In the genomic region with DNA sequence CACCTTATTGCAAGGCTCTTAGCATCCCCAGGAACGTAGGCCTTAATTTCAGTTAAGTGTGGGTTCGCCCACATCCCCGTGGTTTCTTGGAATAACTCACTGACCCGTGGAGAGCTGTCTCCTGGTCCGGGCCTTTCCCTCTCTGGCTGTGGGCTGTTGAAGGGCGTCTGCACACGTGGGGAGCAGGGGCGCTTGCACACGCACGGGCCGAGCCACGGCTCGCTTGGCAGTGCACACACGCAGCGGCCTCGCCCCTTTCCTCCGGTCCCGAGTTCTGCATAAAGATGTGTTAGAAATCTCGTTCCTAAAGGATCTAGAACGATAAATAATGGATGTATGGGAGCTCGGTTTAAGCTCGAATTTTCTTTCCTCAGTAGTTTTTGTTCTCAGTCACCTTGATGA, we compare ENCODE assay signal across 8 cellular contexts.
DNase-seq lines count a peak whose midpoint lies in the region; ATAC-seq, FAIRE-seq and TF ChIP-seq lines count a peak whose summit lies in the region.

No MANE protein-coding gene starts in this region.

- H3K27ac ChIP-seq in body of pancreas (peak overlapping the region in 3 of 4 donors; percentile 41 to 73 (median 65)), keratinocyte (ENCODE audit: control insufficient read depth, insufficient read depth, low read length) (peak overlapping the region; percentile 79), smooth muscle cell (ENCODE audit: low read depth) (no peak overlapping the region)

- intact Hi-C loops in body of pancreas (cut with DNase I) = no loop called here

- H3K79me2 ChIP-seq in keratinocyte (ENCODE audit: control insufficient read depth, insufficient read depth, low read length) (peaks cover 18% of the 10 kb centered on the region), smooth muscle cell (ENCODE audit: low read depth) (peaks cover 12% of the 10 kb centered on the region)

- WGBS in body of pancreas, 2 donors = 42 to 58% methylated on average over 22 of the region's 22 CpGs
- WGBS in smooth muscle cell (ENCODE audit: low lambda C conversion rate) = 8% methylated on average over 22 of the region's 22 CpGs

- TF ChIP-seq CTCF in body of pancreas (IDR thresholded peaks at IDR 0.05) (no peak), keratinocyte (optimal IDR thresholded peaks at IDR 0.05 in 1 of 3, IDR thresholded peaks at IDR 0.05 in 1 of 3, conservative IDR thresholded peaks at IDR 0.05 in 1 of 3; ENCODE audit: extremely low read depth in 1 of 3, insufficient read depth in 2 of 3, low read length in 3 of 3) (no peak), smooth muscle cell (IDR thresholded peaks at IDR 0.05; ENCODE audit: borderline replicate concordance, insufficient read depth, poor library complexity, severe bottlenecking) (no peak)

- H2AFZ ChIP-seq in keratinocyte (ENCODE audit: control insufficient read depth, low read length) (peak overlapping the region; percentile 78), smooth muscle cell (ENCODE audit: low read depth) (peak overlapping the region; percentile 59)

- FAIRE-seq in keratinocyte (lab: Jason Lieb, UNC) = no peak

- H3K27me3 ChIP-seq in body of pancreas (no peaks in the 10 kb centered on the region), keratinocyte (ENCODE audit: control insufficient read depth, extremely low read depth, insufficient read depth, low read length) (no peaks in the 10 kb centered on the region), smooth muscle cell (ENCODE audit: low read depth) (peaks cover 41% of the 10 kb centered on the region)

- H3F3A ChIP-seq in smooth muscle cell (ENCODE audit: low read depth) = peaks cover 4% of the 10 kb centered on the region

- TF ChIP-seq POLR2A in body of pancreas (IDR thresholded peaks at IDR 0.05) = no peak

- H3K4me2 ChIP-seq in keratinocyte (ENCODE audit: control insufficient read depth, extremely low read depth, insufficient read depth, low read depth, low read length) (peak overlapping the region; percentile 100), smooth muscle cell (peak overlapping the region; percentile 86)

- H3K9ac ChIP-seq in keratinocyte (ENCODE audit: control insufficient read depth, extremely low read depth, insufficient read depth, low read length) (peak overlapping the region; percentile 81), smooth muscle cell (ENCODE audit: low read depth) (no peak overlapping the region)

- DNase-seq in NCI-H2029 (lab: John Stamatoyannopoulos, UW) (peak; percentile 37), NCI-H2029 treated with DMSO at 0.1 percent for 48 hours (lab: John Stamatoyannopoulos, UW) (no peak), M059J (ENCODE audit: low read depth) (peak; percentile 31), body of pancreas (peak in 2 of 4 donors; percentile 15 to 19), keratinocyte (ENCODE audit: low read depth, low spot score) (no peak), smooth muscle cell (lab: John Stamatoyannopoulos, UW; ENCODE audit: unreplicated experiment) (no peak)

- H3K9me3 ChIP-seq in body of pancreas (no peaks in the 10 kb centered on the region), keratinocyte (ENCODE audit: control insufficient read depth, low read depth, low read length) (no peaks in the 10 kb centered on the region), smooth muscle cell (replicated peaks; ENCODE audit: low read depth) (no peaks in the 10 kb centered on the region)

- ATAC-seq in body of pancreas (peak; percentile 59), HG02884 (IDR thresholded peaks at IDR 0.05; ENCODE audit: unreplicated experiment) (no peak), GM18511 (IDR thresholded peaks at IDR 0.05; ENCODE audit: unreplicated experiment) (no peak)

- no peak overlapping the region for H3K4me3 ChIP-seq in body of pancreas
- peak overlapping the region; percentile 22 to 92 (median 78) for H3K4me3 ChIP-seq in keratinocyte (ENCODE audit: control insufficient read depth in 2 of 3, extremely low read depth in 1 of 3, insufficient read depth in 2 of 3, low read depth in 1 of 3, low read length in 3 of 3)
- H3K4me3 ChIP-seq in smooth muscle cell = peak overlapping the region; percentile 72

- dilution Hi-C loops in keratinocyte (cut with MboI; ENCODE audit: extremely low pct_ligation_motif_present, low sequenced_read_pairs) = no loop called here

- H3K9me1 ChIP-seq in keratinocyte (ENCODE audit: control insufficient read depth, extremely low read depth, insufficient read depth, low read length) = no peaks in the 10 kb centered on the region

- no peaks in the 10 kb centered on the region for H3K36me3 ChIP-seq in body of pancreas (replicated peaks in 1 of 2; ENCODE audit: insufficient read depth in 1 of 2, low read depth in 2 of 2)
- no peaks in the 10 kb centered on the region for H3K36me3 ChIP-seq in keratinocyte (ENCODE audit: control insufficient read depth in 2 of 2, extremely low read depth in 1 of 2, insufficient read depth in 2 of 2, low read length in 2 of 2)
- no peaks in the 10 kb centered on the region for H3K36me3 ChIP-seq in smooth muscle cell (ENCODE audit: low read depth)

- H4K20me1 ChIP-seq in keratinocyte (ENCODE audit: control insufficient read depth, extremely low read depth, insufficient read depth, low read length) (no peaks in the 10 kb centered on the region), smooth muscle cell (ENCODE audit: low read depth) (peaks cover 90% of the 10 kb centered on the region)

- H3K4me1 ChIP-seq in body of pancreas (peaks cover 25% of the 10 kb centered on the region), keratinocyte (ENCODE audit: control insufficient read depth, extremely low read depth, insufficient read depth, low read length) (peaks cover 27% of the 10 kb centered on the region), smooth muscle cell (ENCODE audit: low read depth) (peaks cover 35% of the 10 kb centered on the region)

Comparison
In these comparisons a context has a peak if more than half of its experiments do, and no peak if none do; other contexts are left out.
1. DNase-seq: peak in NCI-H2029 (single experiment) and M059J (single experiment); none in NCI-H2029 treated with DMSO at 0.1 percent for 48 hours (single experiment), keratinocyte (single experiment) and smooth muscle cell (single experiment).
2. H3K4me3 ChIP-seq: peak in keratinocyte (3 of 3) and smooth muscle cell (single experiment); none in body of pancreas (0 of 2).